In the genomic region with DNA sequence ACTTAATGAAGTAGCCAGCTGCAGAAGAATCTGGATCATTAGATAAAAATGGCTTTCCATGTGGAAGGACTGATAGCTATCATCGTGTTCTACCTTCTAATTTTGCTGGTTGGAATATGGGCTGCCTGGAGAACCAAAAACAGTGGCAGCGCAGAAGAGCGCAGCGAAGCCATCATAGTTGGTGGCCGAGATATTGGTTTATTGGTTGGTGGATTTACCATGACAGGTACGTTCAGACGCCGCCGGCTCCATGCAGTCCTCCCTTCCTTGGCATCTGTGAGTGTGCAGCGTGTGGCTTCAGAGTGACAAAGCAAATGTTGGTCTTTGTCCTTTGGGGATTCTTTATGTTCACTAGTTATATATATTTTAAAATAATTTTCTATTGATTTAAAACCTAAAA, we compare ENCODE assay signal across 36 cellular contexts. TPM values are rescaled to one million over a fixed set of nuclear protein-coding genes. Genes with fewer than 3 reads are reported as not detected.
"Had no signal": no experiment of that assay in that cellular context is flagged by ENCODE, and none has a peak within 500 bp of the region (broad histone marks: within the 10 kb centered on the region; RNA-seq: fewer than 3 reads in every experiment).

No MANE protein-coding gene starts in this region.

- H3K9me3 ChIP-seq: colonic mucosa, esophagus squamous epithelium, gastroesophageal sphincter, heart right ventricle had no signal

- DNase-seq: activated B cell treated with CpG ODN at 0.5 μM for 24 hours; activated CD4-positive, alpha-beta memory T cell treated with anti-CD3 and anti-CD28 coated beads for 36 hours; activated CD4-positive, alpha-beta T cell treated with anti-CD3 and anti-CD28 coated beads for 48 hours; activated CD8-positive, alpha-beta memory T cell treated with anti-CD3 and anti-CD28 coated beads, Interleukin-2, amount 10 ng/mL, durations not matched to agents 7 days and 5 days; activated CD8-positive, alpha-beta memory T cell treated with anti-CD3 and anti-CD28 coated beads, Interleukin-2, amount 50 U/mL, for 48 hours; activated CD8-positive, alpha-beta T cell treated with anti-CD3 and anti-CD28 coated beads, Interleukin-2, amount 10 ng/mL, durations not matched to agents 7 days and 5 days; activated gamma-delta T cell; activated naive CD4-positive, alpha-beta T cell; activated naive CD4-positive, alpha-beta T cell treated with anti-CD3 and anti-CD28 coated beads, Interleukin-2, amount 50 U/mL, for 16 hours; activated T-cell treated with anti-CD3 and anti-CD28 coated beads for 4 hours; activated T-cell treated with anti-CD3 and anti-CD28 coated beads, Interleukin-2, amount 50 U/mL, for 24 hours; activated T-cell treated with anti-CD3 and anti-CD28 coated beads, Interleukin-2, amount 50 U/mL, for 72 hours; amniotic stem cell; anterior cingulate cortex; central memory CD4-positive, alpha-beta T cell; cerebellar nuclear complex; colonic mucosa; effector CD8-positive, alpha-beta T cell; esophagus squamous epithelium; foreskin melanocyte; heart right ventricle; T-helper 1 cell; T-helper 17 cell had no signal

- H3K27ac Mint-ChIP-seq: activated B cell treated with CpG ODN at 0.5 μM for 24 hours; activated CD4-positive, alpha-beta memory T cell treated with anti-CD3 and anti-CD28 coated beads for 36 hours; activated CD8-positive, alpha-beta memory T cell treated with anti-CD3 and anti-CD28 coated beads, Interleukin-2, amount 10 ng/mL, durations not matched to agents 7 days and 5 days; activated CD8-positive, alpha-beta T cell treated with anti-CD3 and anti-CD28 coated beads, Interleukin-2, amount 10 ng/mL, durations not matched to agents 7 days and 5 days; activated naive CD8-positive, alpha-beta T cell; activated T-cell treated with anti-CD3 and anti-CD28 coated beads, Interleukin-2, amount 50 U/mL, for 24 hours; activated T-cell treated with anti-CD3 and anti-CD28 coated beads, Interleukin-2, amount 50 U/mL, for 72 hours; T-helper 17 cell; T-helper 2 cell treated with Interferon-gamma antibody and Interleukin-4, amounts not matched to agents 5 μg/mL and 100 μg/mL, for 36 hours had no signal

- H3K4me3 ChIP-seq: cardiac muscle cell, colonic mucosa, esophagus squamous epithelium, gastroesophageal sphincter, heart right ventricle had no signal

- H3K4me1 ChIP-seq: colonic mucosa had no signal

- H3K4me1 Mint-ChIP-seq: activated B cell treated with CpG ODN at 0.5 μM for 24 hours; activated CD8-positive, alpha-beta memory T cell treated with anti-CD3 and anti-CD28 coated beads, Interleukin-2, amount 10 ng/mL, durations not matched to agents 7 days and 5 days; T-helper 17 cell had no signal

- H3K4me3 Mint-ChIP-seq: activated B cell treated with CpG ODN at 0.5 μM for 24 hours; activated CD4-positive, alpha-beta memory T cell treated with anti-CD3 and anti-CD28 coated beads for 36 hours; activated CD8-positive, alpha-beta memory T cell treated with anti-CD3 and anti-CD28 coated beads, Interleukin-2, amount 10 ng/mL, durations not matched to agents 7 days and 5 days; activated CD8-positive, alpha-beta T cell treated with anti-CD3 and anti-CD28 coated beads, Interleukin-2, amount 10 ng/mL, durations not matched to agents 7 days and 5 days; activated naive CD8-positive, alpha-beta T cell; activated T-cell treated with anti-CD3 and anti-CD28 coated beads, Interleukin-2, amount 50 U/mL, for 24 hours; activated T-cell treated with anti-CD3 and anti-CD28 coated beads, Interleukin-2, amount 50 U/mL, for 72 hours; T-helper 17 cell; T-helper 2 cell treated with Interferon-gamma antibody and Interleukin-4, amounts not matched to agents 5 μg/mL and 100 μg/mL, for 36 hours had no signal

- H3K27ac ChIP-seq: cardiac muscle cell, colonic mucosa, epithelial cell of prostate, esophagus squamous epithelium, gastroesophageal sphincter, heart right ventricle, VCaP had no signal

- H3K36me3 Mint-ChIP-seq: activated CD4-positive, alpha-beta memory T cell treated with anti-CD3 and anti-CD28 coated beads for 36 hours; activated CD8-positive, alpha-beta memory T cell treated with anti-CD3 and anti-CD28 coated beads, Interleukin-2, amount 10 ng/mL, durations not matched to agents 7 days and 5 days; activated naive CD8-positive, alpha-beta T cell had no signal

- ATAC-seq: activated CD4-positive, CD25-positive, alpha-beta regulatory T cell treated with anti-CD3 and anti-CD28 coated beads, Interleukin-2, amount 50 U/mL, for 24 hours; activated CD8-positive, alpha-beta memory T cell treated with anti-CD3 and anti-CD28 coated beads, Interleukin-2, amount 10 ng/mL, durations not matched to agents 7 days and 5 days; activated CD8-positive, alpha-beta T cell treated with anti-CD3 and anti-CD28 coated beads, Interleukin-2, amount 10 ng/mL, durations not matched to agents 7 days and 5 days; activated T-cell treated with anti-CD3 and anti-CD28 coated beads, Interleukin-2, amount 50 U/mL, for 72 hours; gastroesophageal sphincter; heart right ventricle; T-helper 17 cell had no signal

- H3K36me3 ChIP-seq: cardiac muscle cell, colonic mucosa, esophagus squamous epithelium, gastroesophageal sphincter, heart right ventricle had no signal

- H3K9me3 Mint-ChIP-seq: activated B cell treated with CpG ODN at 0.5 μM for 24 hours; activated CD4-positive, alpha-beta memory T cell treated with anti-CD3 and anti-CD28 coated beads for 36 hours; activated T-cell treated with anti-CD3 and anti-CD28 coated beads, Interleukin-2, amount 50 U/mL, for 24 hours; activated T-cell treated with anti-CD3 and anti-CD28 coated beads, Interleukin-2, amount 50 U/mL, for 72 hours; T-helper 2 cell treated with Interferon-gamma antibody and Interleukin-4, amounts not matched to agents 5 μg/mL and 100 μg/mL, for 36 hours had no signal

RNA-seq across cellular contexts. Expression of a gene that starts 1.8 kb away (rescaled TPM):
- total RNA-seq: activated B cell treated with CpG ODN at 0.5 μM for 24 hours; activated CD4-positive, alpha-beta memory T cell treated with anti-CD3 and anti-CD28 coated beads for 36 hours; activated CD8-positive, alpha-beta memory T cell treated with anti-CD3 and anti-CD28 coated beads for 36 hours; activated CD8-positive, alpha-beta memory T cell treated with anti-CD3 and anti-CD28 coated beads, Interleukin-2, amount 10 ng/mL, durations not matched to agents 7 days and 5 days; activated CD8-positive, alpha-beta T cell treated with anti-CD3 and anti-CD28 coated beads, Interleukin-2, amount 10 ng/mL, durations not matched to agents 7 days and 5 days; activated T-cell treated with anti-CD3 and anti-CD28 coated beads, Interleukin-2, amount 50 U/mL, for 72 hours; dermis microvascular lymphatic vessel endothelial cell; endothelial cell of umbilical vein; fibroblast of lung; fibroblast of villous mesenchyme; glomerular endothelial cell; T-helper 17 cell had no signal
- polyA plus RNA-seq: cardiac muscle cell, endothelial cell of umbilical vein, fibroblast of lung had no signal
